ENCODE assay signal across 8 cellular contexts in the genomic region with DNA sequence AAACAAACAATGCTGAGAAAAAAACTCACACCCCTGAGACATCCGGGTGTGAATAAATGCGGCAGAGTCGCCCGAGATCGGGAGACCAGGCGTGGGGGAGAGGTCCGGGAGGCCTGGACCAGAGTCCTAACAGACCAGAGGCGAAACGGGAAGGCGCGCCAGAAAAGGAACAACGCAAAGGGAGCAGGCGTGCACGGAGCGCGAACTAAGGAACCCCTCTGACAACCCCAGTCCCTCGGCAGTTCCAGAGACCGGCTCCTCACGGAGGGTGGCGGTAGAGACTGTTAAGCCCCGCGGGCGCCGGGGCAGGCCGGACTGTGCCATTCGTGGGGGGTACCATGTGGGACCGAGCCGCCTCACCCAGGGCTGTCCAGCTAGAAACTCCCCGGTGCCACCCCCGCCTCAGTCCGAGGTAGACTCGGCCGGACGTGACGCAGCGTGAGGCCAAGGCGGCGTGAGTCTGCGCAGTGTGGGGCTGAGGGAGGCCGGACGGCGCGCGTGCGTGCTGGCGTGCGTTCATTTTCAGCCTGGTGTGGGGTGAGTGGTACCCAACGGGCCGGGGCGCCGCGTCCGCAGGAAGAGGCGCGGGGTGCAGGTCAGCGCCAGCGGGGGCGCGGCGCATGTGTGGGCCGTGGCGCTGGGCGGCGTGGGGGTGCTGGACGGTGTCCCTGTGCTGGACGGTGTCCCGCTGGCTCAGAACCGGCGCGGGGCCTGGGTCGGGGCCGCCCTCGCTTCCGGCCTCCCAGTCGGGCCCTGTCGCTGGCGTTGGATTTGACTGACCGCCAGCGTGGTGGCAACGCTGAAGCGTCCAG. TPM values are rescaled to one million over a fixed set of nuclear protein-coding genes. Genes with fewer than 3 reads are reported as not detected.
DNase-seq lines count a peak whose midpoint lies in the region; FAIRE-seq and TF ChIP-seq lines count a peak whose summit lies in the region.

A gene (plus strand): TSS at position 513 of the 812 bp plus-strand sequence. CDS start 1,075 bp downstream, outside the sequence.

- peak within 1 kb of the TSS; percentile 94 for H3K27ac Mint-ChIP-seq in HFFc6
- H3K27ac Mint-ChIP-seq in activated naive CD4-positive, alpha-beta T cell treated with anti-CD3 and anti-CD28 coated beads for 36 hours, result peak within 1 kb of the TSS; percentile 98

- H3K4me3 ChIP-seq in GM08714 (ENCODE audit: low read length) (peak within 1 kb of the TSS; percentile 98), neutrophil (ENCODE audit: low read depth in 1 of 2, low read length in 1 of 2) (peak within 1 kb of the TSS; percentile 84 to 92)

- H3K36me3 Mint-ChIP-seq in HFFc6 (ENCODE audit: low read depth), result peaks cover 17% of the 10 kb centered on the region
- H3K36me3 Mint-ChIP-seq in activated naive CD4-positive, alpha-beta T cell treated with anti-CD3 and anti-CD28 coated beads for 36 hours (ENCODE audit: low read depth), result peaks cover 35% of the 10 kb centered on the region

- peaks cover 30% of the 10 kb centered on the region for H3K36me3 ChIP-seq in neutrophil

- H3K9me3 Mint-ChIP-seq in HFFc6, result no peaks in the 10 kb centered on the region
- H3K9me3 Mint-ChIP-seq in activated naive CD4-positive, alpha-beta T cell treated with anti-CD3 and anti-CD28 coated beads for 36 hours, result no peaks in the 10 kb centered on the region

- DNase-seq in HFFc6 (peak; percentile 100), NAMALWA (ENCODE audit: low spot score) (peak; percentile 100), SK-N-DZ (ENCODE audit: low spot score) (peak; percentile 97), frontal cortex (ENCODE audit: low spot score in 2 of 2) (peak; percentile 96 to 97), substantia nigra (lab: John Stamatoyannopoulos, UW) (peak; percentile 94 to 100 (median 99))
- peak; percentile 100 for DNase-seq in activated naive CD4-positive, alpha-beta T cell treated with anti-CD3 and anti-CD28 coated beads for 36 hours

- H3K4me1 ChIP-seq in neutrophil (ENCODE audit: control insufficient read depth in 1 of 2, insufficient read depth in 1 of 2, low read depth in 1 of 2, low read length in 1 of 2), result peaks cover 22 to 25% of the 10 kb centered on the region in 2 experiments

- H3K27ac ChIP-seq in neutrophil, result peak within 1 kb of the TSS; percentile 92
- peak within 1 kb of the TSS; percentile 93 for H3K27ac ChIP-seq in substantia nigra (ENCODE audit: low read depth, low read length, poor library complexity, severe bottlenecking)

- intact Hi-C loops in activated naive CD4-positive, alpha-beta T cell treated with anti-CD3 and anti-CD28 coated beads for 36 hours (cut with micrococcal nuclease), result loop anchor here (2.0 to 5.0 kb wide), 2 partner anchors 41 to 179 kb away; a partner anchor contains a TSS

- peak within 1 kb of the TSS; percentile 99 for H3K4me3 Mint-ChIP-seq in HFFc6
- H3K4me3 Mint-ChIP-seq in activated naive CD4-positive, alpha-beta T cell treated with anti-CD3 and anti-CD28 coated beads for 36 hours, result peak within 1 kb of the TSS; percentile 99

- no peaks in the 10 kb centered on the region; the same call in 1 of the 2 replicates for H3K27me3 Mint-ChIP-seq in HFFc6 (ENCODE audit: insufficient read depth)
- H3K27me3 Mint-ChIP-seq in activated naive CD4-positive, alpha-beta T cell treated with anti-CD3 and anti-CD28 coated beads for 36 hours (ENCODE audit: low read depth), result no peaks in the 10 kb centered on the region

- CTCF ChIA-PET in activated naive CD4-positive, alpha-beta T cell treated with anti-CD3 and anti-CD28 coated beads for 36 hours (lab: Charles Lee), result no interaction called here

- no peaks in the 10 kb centered on the region for H3K27me3 ChIP-seq in neutrophil

- peak; percentile 60 for FAIRE-seq in frontal cortex (lab: Jason Lieb, UNC)

- TF ChIP-seq CTCF in HFFc6 (IDR thresholded peaks at IDR 0.05) (peak; percentile 63), neutrophil (IDR thresholded peaks at IDR 0.05) (peak; percentile 80)

- H3K9me3 ChIP-seq in neutrophil, result no peaks in the 10 kb centered on the region

- H3K4me1 Mint-ChIP-seq in HFFc6 (ENCODE audit: low read depth), result peaks cover 29% of the 10 kb centered on the region
- peaks cover 53% of the 10 kb centered on the region for H3K4me1 Mint-ChIP-seq in activated naive CD4-positive, alpha-beta T cell treated with anti-CD3 and anti-CD28 coated beads for 36 hours (ENCODE audit: low read depth)

RNA-seq across cellular contexts. Expression of the gene that starts here (rescaled TPM):
- total RNA-seq in HFFc6 (2021; fragmentation: NEBNext Ultra II Directional; extraction: Animal tissue kit (Norgen Biotek cat#: 25700)), result 100 to 1,000 TPM; 331 to 377 (median 362) TPM
- polyA plus RNA-seq in SK-N-DZ (2014; cell fraction: cytosol; rRNA removed), result 234 and 246 TPM in 2 replicates
- 137 and 147 TPM in 2 replicates for polyA plus RNA-seq in SK-N-DZ (2014; cell fraction: nucleus; rRNA removed)
- total RNA-seq in activated naive CD4-positive, alpha-beta T cell treated with anti-CD3 and anti-CD28 coated beads for 36 hours, result 100 to 1,000 TPM; 373 to 397 TPM
- 160 TPM for total RNA-seq in frontal cortex

Comparison
In these comparisons a context has a peak if more than half of its experiments do, and no peak if none do; other contexts are left out.
1. Peak in every context shown above with its lines: DNase-seq, H3K4me3 ChIP-seq and H3K27ac ChIP-seq.